8 cellular contexts compared by ENCODE assay signal in the genomic region with DNA sequence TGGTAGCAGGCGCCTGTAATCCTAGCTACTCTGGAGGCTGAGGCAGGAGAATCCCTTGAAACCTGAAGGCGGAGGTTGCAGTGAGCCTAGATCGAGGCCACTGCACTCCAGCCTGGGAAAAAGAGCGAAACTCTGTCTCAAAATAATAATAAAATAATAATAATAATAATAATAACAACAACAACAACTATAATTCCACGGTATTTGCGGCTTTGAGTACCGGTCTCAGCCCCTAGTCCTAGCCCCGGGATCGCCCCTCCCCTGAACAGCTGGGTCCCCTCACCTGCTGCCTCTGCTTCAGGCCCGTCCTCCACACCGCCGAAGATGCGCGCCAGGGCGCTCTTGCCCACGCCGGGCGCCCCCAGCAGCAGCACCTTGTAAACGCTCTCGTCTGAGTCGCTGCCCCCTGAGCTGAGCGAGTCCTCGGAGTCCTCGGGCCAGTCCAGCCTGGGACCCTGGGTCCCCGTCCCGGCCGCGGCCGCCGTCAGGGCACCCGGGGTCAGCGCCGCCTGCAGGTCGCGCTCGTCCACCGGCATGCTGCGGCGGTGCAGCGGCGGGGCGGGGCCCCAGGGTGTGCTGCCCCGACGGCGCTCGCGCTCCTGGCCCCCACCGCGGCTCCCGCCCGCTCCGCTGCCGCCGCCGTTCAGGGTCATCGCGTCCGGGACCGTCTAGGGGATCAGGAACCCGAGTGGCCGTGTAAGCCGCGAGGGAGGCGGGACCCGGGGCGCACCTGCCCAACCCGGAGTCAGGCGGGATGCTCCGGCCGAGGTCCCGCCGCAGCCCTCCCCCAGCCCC. TPM values are rescaled to one million over a fixed set of nuclear protein-coding genes. Genes with fewer than 3 reads are reported as not detected.
DNase-seq lines count a peak whose midpoint lies in the region; ATAC-seq, FAIRE-seq and TF ChIP-seq lines count a peak whose summit lies in the region.

No MANE protein-coding gene starts in this region.

- ATAC-seq in stimulated activated naive CD8-positive, alpha-beta T cell treated with anti-CD3 and anti-CD28 coated beads, Interleukin-15, Interleukin-2, amounts not matched to agents 100 U/mL and 50 U/mL, for 24 hours, result peak; percentile 48
- ATAC-seq in GM18520 (IDR thresholded peaks at IDR 0.05; ENCODE audit: unreplicated experiment), result no peak

- H3K4me3 ChIP-seq in SJSA1, result peak overlapping the region; percentile 33
- H3K4me3 ChIP-seq in bronchial epithelial cell (ENCODE audit: low read depth, low read length), result peak overlapping the region; percentile 34

- TF ChIP-seq CTCF in bronchial epithelial cell (IDR thresholded peaks at IDR 0.05; ENCODE audit: insufficient read depth, low read length, severe bottlenecking), result peak; percentile 57

- DNase-seq in NCI-H2171 treated with DMSO at 0.1 percent for 48 hours (lab: John Stamatoyannopoulos, UW) (peak; percentile 7), NCI-H2171 (lab: John Stamatoyannopoulos, UW) (no peak), SJSA1 (ENCODE audit: low read depth in 1 of 2, low spot score in 2 of 2) (no peak), bronchial epithelial cell (ENCODE audit: low read depth) (no peak), left kidney (ENCODE audit: low read depth, low spot score) (peak; percentile 48), KG1 (lab: John Stamatoyannopoulos, UW) (no peak)
- DNase-seq in stimulated activated naive CD8-positive, alpha-beta T cell treated with anti-CD3 and anti-CD28 coated beads, Interleukin-15, Interleukin-2, amounts not matched to agents 100 U/mL and 50 U/mL, for 24 hours, result peak; percentile 68

- H3K36me3 ChIP-seq in SJSA1 (no peaks in the 10 kb centered on the region), bronchial epithelial cell (ENCODE audit: control insufficient read depth, insufficient read depth, low read length) (no peaks in the 10 kb centered on the region)

- no peak overlapping the region for H3K27ac ChIP-seq in SJSA1

- peaks cover 25% of the 10 kb centered on the region for H3K4me1 ChIP-seq in SJSA1 (replicated peaks)

- 0 out of 2 replicates have a peak, but pooled peaks cover 4% of the 10 kb centered on the region for H3K9me3 ChIP-seq in SJSA1 (replicated peaks)

- no peak for FAIRE-seq in bronchial epithelial cell (lab: Jason Lieb, UNC)

- H3K27me3 ChIP-seq in SJSA1 (replicated peaks) (peaks cover 21% of the 10 kb centered on the region), bronchial epithelial cell (ENCODE audit: control insufficient read depth, insufficient read depth, low read length) (peaks cover under 1% of the 10 kb centered on the region)

RNA-seq across cellular contexts. Expression of a gene that starts 0.6 kb away (rescaled TPM):
- total RNA-seq in SJSA1 (2014; rRNA removed; shearing (Covaris generic)), result 0.16 and 0.39 TPM in 2 replicates
- total RNA-seq in bronchial epithelial cell, result 75.0 and 130 TPM in 2 replicates

RNA-seq across cellular contexts. Expression of a gene that starts 6.0 kb away (rescaled TPM):
- not detected in 2 replicates for total RNA-seq in SJSA1 (2014; rRNA removed; shearing (Covaris generic))
- 1.8 and 5.8 TPM in 2 replicates for total RNA-seq in bronchial epithelial cell

RNA-seq across cellular contexts. Expression of a gene that starts 9.5 kb away (rescaled TPM):
- 93.0 and 149 TPM in 2 replicates for total RNA-seq in SJSA1 (2014; rRNA removed; shearing (Covaris generic))
- 227 and 333 TPM in 2 replicates for total RNA-seq in bronchial epithelial cell

RNA-seq across cellular contexts. Expression of a gene that starts 10.6 kb away (rescaled TPM):
- 15.6 and 21.9 TPM in 2 replicates for total RNA-seq in SJSA1 (2014; rRNA removed; shearing (Covaris generic))
- total RNA-seq in bronchial epithelial cell, result 78.2 and 434 TPM in 2 replicates

RNA-seq across cellular contexts. Expression of a gene that starts 36.3 kb away (rescaled TPM):
- not detected in 2 replicates for total RNA-seq in SJSA1 (2014; rRNA removed; shearing (Covaris generic))
- total RNA-seq in bronchial epithelial cell, result 1.6 and 6.3 TPM in 2 replicates

Comparison
In these comparisons a context has a peak if more than half of its experiments do, and no peak if none do; other contexts are left out.
1. DNase-seq: peak in NCI-H2171 treated with DMSO at 0.1 percent for 48 hours (single experiment), left kidney (single experiment) and stimulated activated naive CD8-positive, alpha-beta T cell treated with anti-CD3 and anti-CD28 coated beads, Interleukin-15, Interleukin-2, amounts not matched to agents 100 U/mL and 50 U/mL, for 24 hours (single experiment); none in NCI-H2171 (single experiment), SJSA1 (0 of 2), bronchial epithelial cell (single experiment) and KG1 (single experiment).
2. RNA of a gene that starts 0.6 kb away (total RNA-seq): 75.0 to 130 TPM in bronchial epithelial cell; 0.16 to 0.39 TPM in SJSA1; every median in the first group is over 10 times any median in the second.